ENCODE assay signal across 8 cellular contexts in genomic region chr1:234373938-234374240, GRCh38. TPM values are rescaled to one million over a fixed set of nuclear protein-coding genes. Genes with fewer than 3 reads are reported as not detected.
DNase-seq lines count a peak whose midpoint lies in the region; ATAC-seq lines count a peak whose summit lies in the region.

No MANE protein-coding gene starts in this region.

- peaks cover 51% of the 10 kb centered on the region for H3K4me1 Mint-ChIP-seq in activated T-helper 1 cell treated with anti-CD3 and anti-CD28 coated beads, Interleukin-12 subunit alpha, Interleukin-12 subunit beta, Interleukin-2, Interleukin-4 antibody, amounts not matched to agents 30 ng/mL and 10 ng/mL and 1 ng/mL, durations not matched to agents 14 hours and 24 hours and 36 hours (ENCODE audit: low read depth)
- peaks cover 55% of the 10 kb centered on the region for H3K4me1 Mint-ChIP-seq in stimulated activated naive CD8-positive, alpha-beta T cell treated with anti-CD3 and anti-CD28 coated beads, Interleukin-15, amount 100 ng/mL, for 72 hours

- no peak for DNase-seq in activated T-helper 1 cell treated with anti-CD3 and anti-CD28 coated beads, Interleukin-12 subunit alpha, Interleukin-12 subunit beta, Interleukin-2, Interleukin-4 antibody, amounts not matched to agents 30 ng/mL and 10 ng/mL and 1 ng/mL, durations not matched to agents 14 hours and 24 hours and 36 hours (ENCODE audit: low spot score)
- no peak for DNase-seq in stimulated activated naive CD8-positive, alpha-beta T cell treated with anti-CD3 and anti-CD28 coated beads, Interleukin-15, amount 100 ng/mL, for 72 hours
- no peak for DNase-seq in EL
- no peak for DNase-seq in HuH-7.5 (ENCODE audit: low spot score)
- DNase-seq in activated CD4-positive, alpha-beta T cell treated with anti-CD3 and anti-CD28 coated beads for 4 hours, result no peak

- peak overlapping the region; percentile 88 for H3K4me3 ChIP-seq in iPS-11a (ENCODE audit: low read depth, low read length)

- H3K36me3 Mint-ChIP-seq in activated T-helper 1 cell treated with anti-CD3 and anti-CD28 coated beads, Interleukin-12 subunit alpha, Interleukin-12 subunit beta, Interleukin-2, Interleukin-4 antibody, amounts not matched to agents 30 ng/mL and 10 ng/mL and 1 ng/mL, durations not matched to agents 14 hours and 24 hours and 36 hours (ENCODE audit: low read depth), result peaks cover 27% of the 10 kb centered on the region

- ATAC-seq in GM18873 (IDR thresholded peaks at IDR 0.05; ENCODE audit: low FRiP score, unreplicated experiment) (peak; percentile 15), HG02938 (IDR thresholded peaks at IDR 0.05; ENCODE audit: unreplicated experiment) (peak; percentile 11)
- peak; percentile 47 for ATAC-seq in stimulated activated naive CD8-positive, alpha-beta T cell treated with anti-CD3 and anti-CD28 coated beads, Interleukin-15, amount 100 ng/mL, for 72 hours

- H3K27ac Mint-ChIP-seq in activated T-helper 1 cell treated with anti-CD3 and anti-CD28 coated beads, Interleukin-12 subunit alpha, Interleukin-12 subunit beta, Interleukin-2, Interleukin-4 antibody, amounts not matched to agents 30 ng/mL and 10 ng/mL and 1 ng/mL, durations not matched to agents 14 hours and 24 hours and 36 hours, result peak overlapping the region; percentile 96
- H3K27ac Mint-ChIP-seq in stimulated activated naive CD8-positive, alpha-beta T cell treated with anti-CD3 and anti-CD28 coated beads, Interleukin-15, amount 100 ng/mL, for 72 hours, result peak overlapping the region; percentile 100

- H3K4me3 Mint-ChIP-seq in activated T-helper 1 cell treated with anti-CD3 and anti-CD28 coated beads, Interleukin-12 subunit alpha, Interleukin-12 subunit beta, Interleukin-2, Interleukin-4 antibody, amounts not matched to agents 30 ng/mL and 10 ng/mL and 1 ng/mL, durations not matched to agents 14 hours and 24 hours and 36 hours, result peak overlapping the region; percentile 97
- peak overlapping the region; percentile 89 to 97 for H3K4me3 Mint-ChIP-seq in stimulated activated naive CD8-positive, alpha-beta T cell treated with anti-CD3 and anti-CD28 coated beads, Interleukin-15, amount 100 ng/mL, for 72 hours

- intact Hi-C loops in activated T-helper 1 cell treated with anti-CD3 and anti-CD28 coated beads, Interleukin-12 subunit alpha, Interleukin-12 subunit beta, Interleukin-2, Interleukin-4 antibody, amounts not matched to agents 30 ng/mL and 10 ng/mL and 1 ng/mL, durations not matched to agents 14 hours and 24 hours and 36 hours (cut with micrococcal nuclease), result loop anchor here (1.0 to 10.0 kb wide), 15 partner anchors 17 to 1911 kb away; partner anchors contain the start of genes ARID4B, B3GALNT2, ERO1B and GGPS1

- H3K9me3 Mint-ChIP-seq in activated T-helper 1 cell treated with anti-CD3 and anti-CD28 coated beads, Interleukin-12 subunit alpha, Interleukin-12 subunit beta, Interleukin-2, Interleukin-4 antibody, amounts not matched to agents 30 ng/mL and 10 ng/mL and 1 ng/mL, durations not matched to agents 14 hours and 24 hours and 36 hours, result no peaks in the 10 kb centered on the region
- H3K9me3 Mint-ChIP-seq in stimulated activated naive CD8-positive, alpha-beta T cell treated with anti-CD3 and anti-CD28 coated beads, Interleukin-15, amount 100 ng/mL, for 72 hours, result peaks cover under 1 to 2% of the 10 kb centered on the region in 2 donors

- peaks cover 2% of the 10 kb centered on the region for H3K27me3 Mint-ChIP-seq in activated T-helper 1 cell treated with anti-CD3 and anti-CD28 coated beads, Interleukin-12 subunit alpha, Interleukin-12 subunit beta, Interleukin-2, Interleukin-4 antibody, amounts not matched to agents 30 ng/mL and 10 ng/mL and 1 ng/mL, durations not matched to agents 14 hours and 24 hours and 36 hours (ENCODE audit: insufficient read depth)
- H3K27me3 Mint-ChIP-seq in stimulated activated naive CD8-positive, alpha-beta T cell treated with anti-CD3 and anti-CD28 coated beads, Interleukin-15, amount 100 ng/mL, for 72 hours, result no peaks in the 10 kb centered on the region

RNA-seq across cellular contexts. Expression of gene COA6, which starts 0.6 kb away (rescaled TPM):
- 57.2 and 66.9 TPM in 2 replicates for total RNA-seq in activated T-helper 1 cell treated with anti-CD3 and anti-CD28 coated beads, Interleukin-12 subunit alpha, Interleukin-12 subunit beta, Interleukin-2, Interleukin-4 antibody, amounts not matched to agents 30 ng/mL and 10 ng/mL and 1 ng/mL, durations not matched to agents 14 hours and 24 hours and 36 hours
